In genomic region chr7:42234736-42235135, GRCh38 we compare ENCODE assay signal across 1 cellular context.
TF ChIP-seq lines count a peak whose summit lies in the region.

No MANE protein-coding gene starts in this region.

TF ChIP-seq in WTC11, 78 proteins besides CTCF, POLR2A, EP300 and RAD21 (continued from another document):
- TF ChIP-seq, protein P1, sequence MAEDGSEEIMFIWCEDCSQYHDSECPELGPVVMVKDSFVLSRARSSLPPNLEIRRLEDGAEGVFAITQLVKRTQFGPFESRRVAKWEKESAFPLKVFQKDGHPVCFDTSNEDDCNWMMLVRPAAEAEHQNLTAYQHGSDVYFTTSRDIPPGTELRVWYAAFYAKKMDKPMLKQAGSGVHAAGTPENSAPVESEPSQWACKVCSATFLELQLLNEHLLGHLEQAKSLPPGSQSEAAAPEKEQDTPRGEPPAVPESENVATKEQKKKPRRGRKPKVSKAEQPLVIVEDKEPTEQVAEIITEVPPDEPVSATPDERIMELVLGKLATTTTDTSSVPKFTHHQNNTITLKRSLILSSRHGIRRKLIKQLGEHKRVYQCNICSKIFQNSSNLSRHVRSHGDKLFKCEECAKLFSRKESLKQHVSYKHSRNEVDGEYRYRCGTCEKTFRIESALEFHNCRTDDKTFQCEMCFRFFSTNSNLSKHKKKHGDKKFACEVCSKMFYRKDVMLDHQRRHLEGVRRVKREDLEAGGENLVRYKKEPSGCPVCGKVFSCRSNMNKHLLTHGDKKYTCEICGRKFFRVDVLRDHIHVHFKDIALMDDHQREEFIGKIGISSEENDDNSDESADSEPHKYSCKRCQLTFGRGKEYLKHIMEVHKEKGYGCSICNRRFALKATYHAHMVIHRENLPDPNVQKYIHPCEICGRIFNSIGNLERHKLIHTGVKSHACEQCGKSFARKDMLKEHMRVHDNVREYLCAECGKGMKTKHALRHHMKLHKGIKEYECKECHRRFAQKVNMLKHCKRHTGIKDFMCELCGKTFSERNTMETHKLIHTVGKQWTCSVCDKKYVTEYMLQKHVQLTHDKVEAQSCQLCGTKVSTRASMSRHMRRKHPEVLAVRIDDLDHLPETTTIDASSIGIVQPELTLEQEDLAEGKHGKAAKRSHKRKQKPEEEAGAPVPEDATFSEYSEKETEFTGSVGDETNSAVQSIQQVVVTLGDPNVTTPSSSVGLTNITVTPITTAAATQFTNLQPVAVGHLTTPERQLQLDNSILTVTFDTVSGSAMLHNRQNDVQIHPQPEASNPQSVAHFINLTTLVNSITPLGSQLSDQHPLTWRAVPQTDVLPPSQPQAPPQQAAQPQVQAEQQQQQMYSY (CRISPR knock-in tag; IDR thresholded peaks at IDR 0.05), result no peak
- TF ChIP-seq ZBTB21 (CRISPR knock-in tag; IDR thresholded peaks at IDR 0.05; ENCODE audit: borderline replicate concordance) (no peak), CREB1 (CRISPR knock-in tag; IDR thresholded peaks at IDR 0.05) (no peak), TEAD4 (CRISPR knock-in tag; IDR thresholded peaks at IDR 0.05) (no peak), NFATC4 (CRISPR knock-in tag; IDR thresholded peaks at IDR 0.05) (no peak), IRF1 (CRISPR knock-in tag; IDR thresholded peaks at IDR 0.05) (no peak), ZNF121 (CRISPR knock-in tag; IDR thresholded peaks at IDR 0.05) (no peak), ATF1 (CRISPR knock-in tag; IDR thresholded peaks at IDR 0.05) (no peak), CREM (CRISPR knock-in tag; IDR thresholded peaks at IDR 0.05) (no peak), NFYB (CRISPR knock-in tag; conservative IDR thresholded peaks at IDR 0.05; ENCODE audit: low read depth) (no peak)
TF ChIP-seq in WTC11: peak in this region for 0.
